ENCODE assay signal across 8 cellular contexts in the genomic region with DNA sequence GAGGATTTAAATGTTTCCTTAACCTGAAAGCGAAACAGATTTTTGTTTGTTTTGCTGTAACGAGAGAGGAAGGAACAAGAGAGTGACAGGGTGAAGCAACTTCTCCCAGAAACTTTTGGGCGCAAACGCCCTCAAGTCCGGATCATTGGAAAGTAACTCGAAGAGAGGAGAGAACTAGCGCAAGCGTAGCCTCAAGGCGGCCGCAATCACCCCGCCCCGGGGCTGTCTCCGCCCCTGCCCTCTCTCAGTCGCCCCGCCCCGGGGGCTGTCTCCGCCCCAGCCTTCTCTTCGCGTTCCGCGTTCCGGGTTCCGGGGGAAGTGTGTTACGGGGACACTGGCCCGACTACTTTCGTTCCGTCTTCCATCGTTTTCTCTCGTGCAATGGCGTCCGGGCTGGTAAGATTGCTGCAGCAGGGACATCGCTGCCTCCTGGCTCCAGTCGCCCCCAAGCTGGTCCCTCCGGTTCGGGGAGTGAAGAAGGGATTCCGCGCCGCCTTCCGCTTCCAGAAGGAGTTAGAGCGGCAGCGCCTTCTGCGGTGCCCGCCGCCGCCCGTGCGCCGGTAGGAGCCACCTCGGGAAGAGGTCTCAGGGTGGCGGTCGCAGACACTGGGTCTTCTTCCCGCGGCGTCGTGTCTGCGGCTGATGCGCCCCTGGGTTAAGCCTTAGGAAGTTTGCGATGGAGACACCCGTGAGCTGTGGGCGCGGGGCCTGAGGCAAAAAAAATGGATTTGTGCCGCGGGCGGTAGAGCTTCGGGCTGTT. TPM values are rescaled to one million over a fixed set of nuclear protein-coding genes. Genes with fewer than 3 reads are reported as not detected.
DNase-seq lines count a peak whose midpoint lies in the region; ATAC-seq and TF ChIP-seq lines count a peak whose summit lies in the region.

Gene MRPL44 (plus strand): TSS at position 372 of the 760 bp plus-strand sequence. CDS start 10 bp downstream, at position 382.

- H3K4me3 ChIP-seq in HFF-Myc (replicated peaks; ENCODE audit: low read depth, low read length) (peak within 1 kb of the TSS; percentile 68), NB4 (ENCODE audit: low read depth, low read length) (peak within 1 kb of the TSS; percentile 74), SK-N-MC (peak within 1 kb of the TSS; percentile 95), gastroesophageal sphincter (peak within 1 kb of the TSS; percentile 91 to 95), neutrophil (ENCODE audit: low read depth in 1 of 2, low read length in 1 of 2) (peak within 1 kb of the TSS; percentile 97 to 98)

- no peak for TF ChIP-seq EP300 in gastroesophageal sphincter (IDR thresholded peaks at IDR 0.05)

- DNase-seq in GM03348 (ENCODE audit: low spot score): peak; percentile 97
- DNase-seq in HFF-Myc (ENCODE audit: extremely low read depth, low read depth): peak; percentile 78
- DNase-seq in NB4 (ENCODE audit: low read depth): peak; percentile 97
- DNase-seq in SK-N-MC (ENCODE audit: low read depth, low spot score): peak; percentile 84
- peak; percentile 96 for DNase-seq in activated naive CD4-positive, alpha-beta T cell treated with anti-CD3 and anti-CD28 coated beads, Interleukin-2, amount 10 ng/mL, durations not matched to agents 7 days and 5 days
- DNase-seq in superior temporal gyrus (ENCODE audit: extremely low spot score): peak; percentile 99

- TF ChIP-seq POLR2A in NB4 (IDR thresholded peaks at IDR 0.05; ENCODE audit: extremely low read depth, insufficient read length) (peak; percentile 67), gastroesophageal sphincter (IDR thresholded peaks at IDR 0.05) (peak in 1 of 2 donors; percentile 72)

- H3K9me3 Mint-ChIP-seq in activated naive CD4-positive, alpha-beta T cell treated with anti-CD3 and anti-CD28 coated beads, Interleukin-2, amount 10 ng/mL, durations not matched to agents 7 days and 5 days: no peaks in the 10 kb centered on the region

- H3K27me3 Mint-ChIP-seq in activated naive CD4-positive, alpha-beta T cell treated with anti-CD3 and anti-CD28 coated beads, Interleukin-2, amount 10 ng/mL, durations not matched to agents 7 days and 5 days: peaks cover 6% of the 10 kb centered on the region

- peak; percentile 100 for ATAC-seq in gastroesophageal sphincter

- CTCF ChIA-PET in activated naive CD4-positive, alpha-beta T cell treated with anti-CD3 and anti-CD28 coated beads, Interleukin-2, amount 10 ng/mL, durations not matched to agents 7 days and 5 days (lab: Charles Lee): interaction anchor here (0.7 to 3.0 kb wide), 4 partner anchors 8 to 36 kb away, joined by 4 to 10 read pairs (median 4); partner anchors contain the start of gene WDFY1

- H3K9me3 ChIP-seq in SK-N-MC (ENCODE audit: low read depth, low read length) (no peaks in the 10 kb centered on the region), gastroesophageal sphincter (no peaks in the 10 kb centered on the region), neutrophil (no peaks in the 10 kb centered on the region)

- H3K27me3 ChIP-seq in gastroesophageal sphincter (no peaks in the 10 kb centered on the region), neutrophil (no peaks in the 10 kb centered on the region)

- 0 to 1% methylated on average over 6 to 15 of the region's 65 CpGs for WGBS in gastroesophageal sphincter (ENCODE audit: low coverage in 1 of 2), 2 donors

- peaks cover 27 to 53% (median 28%) of the 10 kb centered on the region in 3 donors for H3K4me1 ChIP-seq in gastroesophageal sphincter
- peaks cover 49 to 65% of the 10 kb centered on the region in 2 experiments for H3K4me1 ChIP-seq in neutrophil (ENCODE audit: control insufficient read depth in 1 of 2, insufficient read depth in 1 of 2, low read depth in 1 of 2, low read length in 1 of 2)

- H3K4me3 Mint-ChIP-seq in activated naive CD4-positive, alpha-beta T cell treated with anti-CD3 and anti-CD28 coated beads, Interleukin-2, amount 10 ng/mL, durations not matched to agents 7 days and 5 days: peak within 1 kb of the TSS; percentile 90

- H3K4me1 Mint-ChIP-seq in activated naive CD4-positive, alpha-beta T cell treated with anti-CD3 and anti-CD28 coated beads, Interleukin-2, amount 10 ng/mL, durations not matched to agents 7 days and 5 days: peaks cover 71% of the 10 kb centered on the region

- TF ChIP-seq CTCF in HFF-Myc (IDR thresholded peaks at IDR 0.05; ENCODE audit: low read depth, low read length, missing control alignments): no peak
- TF ChIP-seq CTCF in NB4 (IDR thresholded peaks at IDR 0.05; ENCODE audit: low read depth, low read length): no peak
- TF ChIP-seq CTCF in gastroesophageal sphincter (IDR thresholded peaks at IDR 0.05): peak in 1 of 4 experiments; percentile 26
- peak; percentile 48 for TF ChIP-seq CTCF in neutrophil (IDR thresholded peaks at IDR 0.05)

- H3K27ac ChIP-seq in SK-N-MC (0 out of 2 replicates have a peak within 1 kb of the TSS, but pooled peaks have one; percentile 63), gastroesophageal sphincter (peak within 1 kb of the TSS; percentile 76 to 86 (median 83)), neutrophil (peak within 1 kb of the TSS; percentile 92)

- peak within 1 kb of the TSS; percentile 95 for H3K9ac ChIP-seq in SK-N-MC (ENCODE audit: insufficient read length)

- H3K36me3 ChIP-seq in SK-N-MC (ENCODE audit: insufficient read depth, low read length) (peaks cover 36% of the 10 kb centered on the region), gastroesophageal sphincter (peaks cover 0 to 11% of the 10 kb centered on the region in 2 donors), neutrophil (peaks cover 26% of the 10 kb centered on the region)

- H3K36me3 Mint-ChIP-seq in activated naive CD4-positive, alpha-beta T cell treated with anti-CD3 and anti-CD28 coated beads, Interleukin-2, amount 10 ng/mL, durations not matched to agents 7 days and 5 days: peaks cover 33% of the 10 kb centered on the region

- H3K27ac Mint-ChIP-seq in activated naive CD4-positive, alpha-beta T cell treated with anti-CD3 and anti-CD28 coated beads, Interleukin-2, amount 10 ng/mL, durations not matched to agents 7 days and 5 days: peak within 1 kb of the TSS; percentile 95

RNA-seq across cellular contexts. Expression of gene MRPL44, which starts in this region (rescaled TPM):
- 10 to 100 TPM; 20.3 to 41.8 (median 23.5) TPM for total RNA-seq in gastroesophageal sphincter

Comparison
In these comparisons a context has a peak if more than half of its experiments do, and no peak if none do; other contexts are left out.
1. Peak in every context shown above with its lines: DNase-seq, ATAC-seq, H3K4me3 ChIP-seq and H3K27ac ChIP-seq.